Comparison of ENCODE assay signal across 23 cellular contexts in genomic region chr2:28989973-28990372, GRCh38. TPM values are rescaled to one million over a fixed set of nuclear protein-coding genes. Genes with fewer than 3 reads are reported as not detected.
A peak's percentile ranks its signal among the peaks of the same experiment; 100 is the strongest.
DNase-seq lines count a peak whose midpoint lies in the region; ATAC-seq and TF ChIP-seq lines count a peak whose summit lies in the region.
"Had no signal": no experiment of that assay in that cellular context is flagged by ENCODE, and none has a peak within 500 bp of the region (broad histone marks: within the 10 kb centered on the region; RNA-seq: fewer than 3 reads in every experiment).

No MANE protein-coding gene starts in this region.

- DNase-seq in MCF 10A (ENCODE audit: unreplicated experiment): no peak
- DNase-seq in mammary epithelial cell: no peak
- DNase-seq in smooth muscle cell (lab: John Stamatoyannopoulos, UW; ENCODE audit: unreplicated experiment): no peak
- no peak for DNase-seq in activated T-helper 1 cell treated with anti-CD3 and anti-CD28 coated beads, Interleukin-12 subunit alpha, Interleukin-12 subunit beta, Interleukin-2, Interleukin-4 antibody, amounts not matched to agents 30 ng/mL and 10 ng/mL and 1 ng/mL, durations not matched to agents 14 hours and 24 hours and 36 hours (ENCODE audit: low spot score)
- DNase-seq: ACHN; CD4-positive, alpha-beta memory T cell; Karpas-422; NCI-H1694 treated with DMSO at 0.1 percent for 48 hours; NCI-H2081 treated with DMSO at 0.1 percent for 48 hours; NCI-H2171 treated with DMSO at 0.1 percent for 48 hours; NCI-H446 treated with DMSO at 0.1 percent for 48 hours; NCI-H526 treated with DMSO at 0.1 percent for 48 hours; PC-3; SHP77 treated with DMSO at 0.1 percent for 48 hours; SK-N-SH had no signal

- H2AFZ ChIP-seq in mammary epithelial cell (ENCODE audit: low read depth, low read length) (no peak overlapping the region), smooth muscle cell (ENCODE audit: low read depth) (peak overlapping the region; percentile 50)

- no TSS peak for BruUV-seq in MCF 10A (replicated peaks; lab: Mats Ljungman, UMichigan)
- BruUV-seq in mammary epithelial cell (replicated peaks; lab: Mats Ljungman, UMichigan): no TSS peak

- H3K27me3 Mint-ChIP-seq in MCF 10A (ENCODE audit: insufficient read depth, unreplicated experiment): no peaks in the 10 kb centered on the region
- H3K27me3 Mint-ChIP-seq in activated T-helper 1 cell treated with anti-CD3 and anti-CD28 coated beads, Interleukin-12 subunit alpha, Interleukin-12 subunit beta, Interleukin-2, Interleukin-4 antibody, amounts not matched to agents 30 ng/mL and 10 ng/mL and 1 ng/mL, durations not matched to agents 14 hours and 24 hours and 36 hours (ENCODE audit: insufficient read depth): peaks cover 3% of the 10 kb centered on the region
- H3K27me3 Mint-ChIP-seq: CD4-positive, alpha-beta memory T cell had no signal

- peaks cover 6% of the 10 kb centered on the region for H3K36me3 Mint-ChIP-seq in MCF 10A (ENCODE audit: insufficient read depth, unreplicated experiment)
- no peaks in the 10 kb centered on the region for H3K36me3 Mint-ChIP-seq in activated T-helper 1 cell treated with anti-CD3 and anti-CD28 coated beads, Interleukin-12 subunit alpha, Interleukin-12 subunit beta, Interleukin-2, Interleukin-4 antibody, amounts not matched to agents 30 ng/mL and 10 ng/mL and 1 ng/mL, durations not matched to agents 14 hours and 24 hours and 36 hours (ENCODE audit: low read depth)
- H3K36me3 Mint-ChIP-seq: CD4-positive, alpha-beta memory T cell had no signal

- H3K9ac ChIP-seq in mammary epithelial cell (ENCODE audit: insufficient read depth, low read length) (no peak overlapping the region), mucosa of rectum (ENCODE audit: low read depth in 1 of 2, low read length in 2 of 2) (no peak overlapping the region), smooth muscle cell (ENCODE audit: low read depth) (no peak overlapping the region)
- H3K9ac ChIP-seq: BLaER1 treated with 17β-estradiol and CSF1 and Interleukin-3, amounts not matched to agents 10 nM and 100 nM; SK-N-SH had no signal

- ATAC-seq in GM21367 (IDR thresholded peaks at IDR 0.05; ENCODE audit: unreplicated experiment) (no peak), GM21529 (IDR thresholded peaks at IDR 0.05; ENCODE audit: unreplicated experiment) (no peak), HG03460 (IDR thresholded peaks at IDR 0.05; ENCODE audit: unreplicated experiment) (no peak)
- ATAC-seq: PC-3 had no signal

- in situ Hi-C loops in mammary epithelial cell (cut with MboI; ENCODE audit: low sequenced_read_pairs in 2 of 2): no loop called here

- H3K4me3 Mint-ChIP-seq in MCF 10A (ENCODE audit: unreplicated experiment): no peak overlapping the region
- no peak overlapping the region for H3K4me3 Mint-ChIP-seq in activated T-helper 1 cell treated with anti-CD3 and anti-CD28 coated beads, Interleukin-12 subunit alpha, Interleukin-12 subunit beta, Interleukin-2, Interleukin-4 antibody, amounts not matched to agents 30 ng/mL and 10 ng/mL and 1 ng/mL, durations not matched to agents 14 hours and 24 hours and 36 hours
- H3K4me3 Mint-ChIP-seq: CD4-positive, alpha-beta memory T cell had no signal

- H3F3A ChIP-seq in smooth muscle cell (ENCODE audit: low read depth): no peaks in the 10 kb centered on the region

- no peaks in the 10 kb centered on the region for H4K20me1 ChIP-seq in mammary epithelial cell (ENCODE audit: insufficient read depth, low read length)
- no peaks in the 10 kb centered on the region for H4K20me1 ChIP-seq in smooth muscle cell (ENCODE audit: low read depth)
- H4K20me1 ChIP-seq: BLaER1 treated with 17β-estradiol and CSF1 and Interleukin-3, amounts not matched to agents 10 nM and 100 nM had no signal

- 89% methylated on average over 4 of the region's 5 CpGs for WGBS in mammary epithelial cell (ENCODE audit: low coverage, missing lambda C conversion rate)
- 41% methylated on average over 5 of the region's 5 CpGs for WGBS in smooth muscle cell (ENCODE audit: low lambda C conversion rate)

- no peaks in the 10 kb centered on the region for H3K27me3 ChIP-seq in mammary epithelial cell (ENCODE audit: insufficient read depth, low read length)
- H3K27me3 ChIP-seq in mucosa of rectum (ENCODE audit: control insufficient read depth in 2 of 2, insufficient read depth in 2 of 2, low read length in 2 of 2): no peaks in the 10 kb centered on the region
- H3K27me3 ChIP-seq in smooth muscle cell (ENCODE audit: low read depth): no peaks in the 10 kb centered on the region
- H3K27me3 ChIP-seq: BLaER1 treated with 17β-estradiol and CSF1 and Interleukin-3, amounts not matched to agents 10 nM and 100 nM had no signal

- no peak overlapping the region for H3K4me2 ChIP-seq in mammary epithelial cell (ENCODE audit: insufficient read depth, low read depth, low read length)
- no peak overlapping the region for H3K4me2 ChIP-seq in smooth muscle cell
- H3K4me2 ChIP-seq: BLaER1 treated with 17β-estradiol and CSF1 and Interleukin-3, amounts not matched to agents 10 nM and 100 nM; SK-N-SH had no signal

- no peak for TF ChIP-seq CTCF in MCF 10A (IDR thresholded peaks at IDR 0.05; ENCODE audit: unreplicated experiment)
- TF ChIP-seq CTCF in mammary epithelial cell (conservative IDR thresholded peaks at IDR 0.05 in 1 of 2, IDR thresholded peaks at IDR 0.05 in 1 of 2; ENCODE audit: extremely low read depth in 1 of 2, insufficient read depth in 1 of 2, low read depth in 1 of 2, low read length in 2 of 2): no peak
- TF ChIP-seq CTCF in smooth muscle cell (IDR thresholded peaks at IDR 0.05; ENCODE audit: borderline replicate concordance, insufficient read depth, poor library complexity, severe bottlenecking): no peak

- H3K4me1 ChIP-seq in mammary epithelial cell (ENCODE audit: insufficient read depth, low read length): peaks cover 15% of the 10 kb centered on the region
- peaks cover 6 to 14% of the 10 kb centered on the region in 2 donors for H3K4me1 ChIP-seq in mucosa of rectum (ENCODE audit: control insufficient read depth in 2 of 2, insufficient read depth in 2 of 2, low read length in 2 of 2)
- no peaks in the 10 kb centered on the region for H3K4me1 ChIP-seq in smooth muscle cell (ENCODE audit: low read depth)

- H3K27ac Mint-ChIP-seq in MCF 10A (ENCODE audit: low read depth, unreplicated experiment): peak overlapping the region; percentile 88
- H3K27ac Mint-ChIP-seq in activated T-helper 1 cell treated with anti-CD3 and anti-CD28 coated beads, Interleukin-12 subunit alpha, Interleukin-12 subunit beta, Interleukin-2, Interleukin-4 antibody, amounts not matched to agents 30 ng/mL and 10 ng/mL and 1 ng/mL, durations not matched to agents 14 hours and 24 hours and 36 hours: no peak overlapping the region

- H3K9me3 ChIP-seq in mammary epithelial cell (replicated peaks; ENCODE audit: insufficient read depth, low read length) (no peaks in the 10 kb centered on the region), mucosa of rectum (ENCODE audit: control insufficient read depth in 2 of 2, low read length in 2 of 2) (no peaks in the 10 kb centered on the region), smooth muscle cell (replicated peaks; ENCODE audit: low read depth) (no peaks in the 10 kb centered on the region)
- H3K9me3 ChIP-seq: BLaER1 treated with 17β-estradiol and CSF1 and Interleukin-3, amounts not matched to agents 10 nM and 100 nM; SK-N-SH had no signal

- dilution Hi-C loops in mammary epithelial cell (cut with HindIII; ENCODE audit: low sequenced_read_pairs): no loop called here

- no peaks in the 10 kb centered on the region for H3K79me2 ChIP-seq in mammary epithelial cell (ENCODE audit: insufficient read depth, low read length)
- H3K79me2 ChIP-seq in smooth muscle cell (ENCODE audit: low read depth): no peaks in the 10 kb centered on the region

- intact Hi-C loops in MCF 10A (cut with micrococcal nuclease): no loop called here
- intact Hi-C loops in mammary epithelial cell (cut with micrococcal nuclease): no loop called here
- intact Hi-C loops in activated T-helper 1 cell treated with anti-CD3 and anti-CD28 coated beads, Interleukin-12 subunit alpha, Interleukin-12 subunit beta, Interleukin-2, Interleukin-4 antibody, amounts not matched to agents 30 ng/mL and 10 ng/mL and 1 ng/mL, durations not matched to agents 14 hours and 24 hours and 36 hours (cut with micrococcal nuclease): no loop called here

- POLR2A ChIA-PET in MCF 10A (lab: Yijun Ruan, JAX): no interaction called here

- H3K4me3 ChIP-seq in mammary epithelial cell (replicated peaks in 1 of 3; ENCODE audit: insufficient read depth in 1 of 3, low read depth in 2 of 3, low read length in 3 of 3) (no peak overlapping the region), mucosa of rectum (ENCODE audit: low read length in 2 of 2) (no peak overlapping the region), smooth muscle cell (no peak overlapping the region)
- H3K4me3 ChIP-seq: BLaER1 treated with 17β-estradiol and CSF1 and Interleukin-3, amounts not matched to agents 10 nM and 100 nM had no signal

- H3K4me1 Mint-ChIP-seq in MCF 10A (ENCODE audit: insufficient read depth, unreplicated experiment): peaks cover 30% of the 10 kb centered on the region
- no peaks in the 10 kb centered on the region for H3K4me1 Mint-ChIP-seq in activated T-helper 1 cell treated with anti-CD3 and anti-CD28 coated beads, Interleukin-12 subunit alpha, Interleukin-12 subunit beta, Interleukin-2, Interleukin-4 antibody, amounts not matched to agents 30 ng/mL and 10 ng/mL and 1 ng/mL, durations not matched to agents 14 hours and 24 hours and 36 hours (ENCODE audit: low read depth)
- H3K4me1 Mint-ChIP-seq: CD4-positive, alpha-beta memory T cell had no signal

- H3K27ac ChIP-seq in mammary epithelial cell (ENCODE audit: insufficient read depth, low read depth, low read length) (no peak overlapping the region), mucosa of rectum (ENCODE audit: low read depth in 2 of 2, low read length in 2 of 2) (peak overlapping the region; percentile 3 to 42), smooth muscle cell (ENCODE audit: low read depth) (no peak overlapping the region)
- H3K27ac ChIP-seq: 22Rv1; BLaER1 treated with 17β-estradiol and CSF1 and Interleukin-3, amounts not matched to agents 10 nM and 100 nM had no signal

- H3K36me3 ChIP-seq in mammary epithelial cell (ENCODE audit: insufficient read depth, low read length) (no peaks in the 10 kb centered on the region), mucosa of rectum (ENCODE audit: control insufficient read depth in 2 of 2, insufficient read depth in 2 of 2, low read length in 2 of 2) (no peaks in the 10 kb centered on the region), smooth muscle cell (ENCODE audit: low read depth) (no peaks in the 10 kb centered on the region)
- H3K36me3 ChIP-seq: BLaER1 treated with 17β-estradiol and CSF1 and Interleukin-3, amounts not matched to agents 10 nM and 100 nM had no signal

- CTCF ChIA-PET in MCF 10A (lab: Yijun Ruan, JAX): interaction anchor here (0.9 kb wide), 1 partner anchor 81 kb away, joined by 3 read pairs; no protein-coding TSS in a partner anchor
- CTCF ChIA-PET in mammary epithelial cell (lab: Charles Lee; ENCODE audit: low non-redundant PET): no interaction called here

- no peaks in the 10 kb centered on the region for H3K9me3 Mint-ChIP-seq in MCF 10A (ENCODE audit: unreplicated experiment)
- H3K9me3 Mint-ChIP-seq in activated T-helper 1 cell treated with anti-CD3 and anti-CD28 coated beads, Interleukin-12 subunit alpha, Interleukin-12 subunit beta, Interleukin-2, Interleukin-4 antibody, amounts not matched to agents 30 ng/mL and 10 ng/mL and 1 ng/mL, durations not matched to agents 14 hours and 24 hours and 36 hours: no peaks in the 10 kb centered on the region
- H3K9me3 Mint-ChIP-seq: CD4-positive, alpha-beta memory T cell had no signal

RNA-seq across cellular contexts. Expression of gene TOGARAM2, which starts 8.9 kb away (rescaled TPM):
- 0.16 TPM in 1 of 2 replicates, not detected in the other for total RNA-seq in MCF 10A (2022)
- total RNA-seq in mammary epithelial cell: not detected
- polyA plus RNA-seq in mammary epithelial cell: 0.09 TPM
- polyA minus RNA-seq in mammary epithelial cell: not detected
- 0.09 and 0.72 TPM in 2 replicates for total RNA-seq in smooth muscle cell
- 1.1 and 1.9 TPM in 2 replicates for polyA plus RNA-seq in smooth muscle cell
- 5.8 and 6.0 TPM in 2 replicates for total RNA-seq in activated T-helper 1 cell treated with anti-CD3 and anti-CD28 coated beads, Interleukin-12 subunit alpha, Interleukin-12 subunit beta, Interleukin-2, Interleukin-4 antibody, amounts not matched to agents 30 ng/mL and 10 ng/mL and 1 ng/mL, durations not matched to agents 14 hours and 24 hours and 36 hours
- total RNA-seq: M059J, PC-3, RPMI7951 had no signal

Comparison
In these comparisons a context has a peak if more than half of its experiments do, and no peak if none do; other contexts are left out.
1. H3K27ac ChIP-seq: peak in mucosa of rectum (2 of 2); none in mammary epithelial cell (single experiment) and smooth muscle cell (single experiment).